Comparison of ENCODE assay signal across 1 cellular context in the genomic region with DNA sequence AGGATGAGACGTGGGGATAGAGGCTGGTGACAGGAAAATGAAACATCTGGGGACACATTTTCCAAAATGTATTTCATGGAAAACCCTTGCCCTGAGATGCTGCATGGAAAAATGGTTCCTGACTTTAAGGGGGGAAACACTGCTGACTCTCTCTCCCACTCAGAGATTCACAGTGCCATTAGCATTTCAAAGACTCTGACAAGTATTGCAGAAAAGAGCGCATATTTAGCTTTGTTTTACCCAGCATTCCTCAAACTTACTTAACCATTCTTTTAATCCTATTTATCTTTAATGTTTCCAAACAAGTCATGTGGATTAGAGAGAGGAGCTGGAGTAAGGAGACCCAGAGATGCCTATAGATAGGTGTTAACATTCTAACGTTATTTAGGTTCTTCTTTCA.
TF ChIP-seq lines count a peak whose summit lies in the region.

No MANE protein-coding gene starts in this region.

TF ChIP-seq in GM23338, 12 proteins besides CTCF, POLR2A, EP300 and RAD21:
- TF ChIP-seq, protein P1, sequence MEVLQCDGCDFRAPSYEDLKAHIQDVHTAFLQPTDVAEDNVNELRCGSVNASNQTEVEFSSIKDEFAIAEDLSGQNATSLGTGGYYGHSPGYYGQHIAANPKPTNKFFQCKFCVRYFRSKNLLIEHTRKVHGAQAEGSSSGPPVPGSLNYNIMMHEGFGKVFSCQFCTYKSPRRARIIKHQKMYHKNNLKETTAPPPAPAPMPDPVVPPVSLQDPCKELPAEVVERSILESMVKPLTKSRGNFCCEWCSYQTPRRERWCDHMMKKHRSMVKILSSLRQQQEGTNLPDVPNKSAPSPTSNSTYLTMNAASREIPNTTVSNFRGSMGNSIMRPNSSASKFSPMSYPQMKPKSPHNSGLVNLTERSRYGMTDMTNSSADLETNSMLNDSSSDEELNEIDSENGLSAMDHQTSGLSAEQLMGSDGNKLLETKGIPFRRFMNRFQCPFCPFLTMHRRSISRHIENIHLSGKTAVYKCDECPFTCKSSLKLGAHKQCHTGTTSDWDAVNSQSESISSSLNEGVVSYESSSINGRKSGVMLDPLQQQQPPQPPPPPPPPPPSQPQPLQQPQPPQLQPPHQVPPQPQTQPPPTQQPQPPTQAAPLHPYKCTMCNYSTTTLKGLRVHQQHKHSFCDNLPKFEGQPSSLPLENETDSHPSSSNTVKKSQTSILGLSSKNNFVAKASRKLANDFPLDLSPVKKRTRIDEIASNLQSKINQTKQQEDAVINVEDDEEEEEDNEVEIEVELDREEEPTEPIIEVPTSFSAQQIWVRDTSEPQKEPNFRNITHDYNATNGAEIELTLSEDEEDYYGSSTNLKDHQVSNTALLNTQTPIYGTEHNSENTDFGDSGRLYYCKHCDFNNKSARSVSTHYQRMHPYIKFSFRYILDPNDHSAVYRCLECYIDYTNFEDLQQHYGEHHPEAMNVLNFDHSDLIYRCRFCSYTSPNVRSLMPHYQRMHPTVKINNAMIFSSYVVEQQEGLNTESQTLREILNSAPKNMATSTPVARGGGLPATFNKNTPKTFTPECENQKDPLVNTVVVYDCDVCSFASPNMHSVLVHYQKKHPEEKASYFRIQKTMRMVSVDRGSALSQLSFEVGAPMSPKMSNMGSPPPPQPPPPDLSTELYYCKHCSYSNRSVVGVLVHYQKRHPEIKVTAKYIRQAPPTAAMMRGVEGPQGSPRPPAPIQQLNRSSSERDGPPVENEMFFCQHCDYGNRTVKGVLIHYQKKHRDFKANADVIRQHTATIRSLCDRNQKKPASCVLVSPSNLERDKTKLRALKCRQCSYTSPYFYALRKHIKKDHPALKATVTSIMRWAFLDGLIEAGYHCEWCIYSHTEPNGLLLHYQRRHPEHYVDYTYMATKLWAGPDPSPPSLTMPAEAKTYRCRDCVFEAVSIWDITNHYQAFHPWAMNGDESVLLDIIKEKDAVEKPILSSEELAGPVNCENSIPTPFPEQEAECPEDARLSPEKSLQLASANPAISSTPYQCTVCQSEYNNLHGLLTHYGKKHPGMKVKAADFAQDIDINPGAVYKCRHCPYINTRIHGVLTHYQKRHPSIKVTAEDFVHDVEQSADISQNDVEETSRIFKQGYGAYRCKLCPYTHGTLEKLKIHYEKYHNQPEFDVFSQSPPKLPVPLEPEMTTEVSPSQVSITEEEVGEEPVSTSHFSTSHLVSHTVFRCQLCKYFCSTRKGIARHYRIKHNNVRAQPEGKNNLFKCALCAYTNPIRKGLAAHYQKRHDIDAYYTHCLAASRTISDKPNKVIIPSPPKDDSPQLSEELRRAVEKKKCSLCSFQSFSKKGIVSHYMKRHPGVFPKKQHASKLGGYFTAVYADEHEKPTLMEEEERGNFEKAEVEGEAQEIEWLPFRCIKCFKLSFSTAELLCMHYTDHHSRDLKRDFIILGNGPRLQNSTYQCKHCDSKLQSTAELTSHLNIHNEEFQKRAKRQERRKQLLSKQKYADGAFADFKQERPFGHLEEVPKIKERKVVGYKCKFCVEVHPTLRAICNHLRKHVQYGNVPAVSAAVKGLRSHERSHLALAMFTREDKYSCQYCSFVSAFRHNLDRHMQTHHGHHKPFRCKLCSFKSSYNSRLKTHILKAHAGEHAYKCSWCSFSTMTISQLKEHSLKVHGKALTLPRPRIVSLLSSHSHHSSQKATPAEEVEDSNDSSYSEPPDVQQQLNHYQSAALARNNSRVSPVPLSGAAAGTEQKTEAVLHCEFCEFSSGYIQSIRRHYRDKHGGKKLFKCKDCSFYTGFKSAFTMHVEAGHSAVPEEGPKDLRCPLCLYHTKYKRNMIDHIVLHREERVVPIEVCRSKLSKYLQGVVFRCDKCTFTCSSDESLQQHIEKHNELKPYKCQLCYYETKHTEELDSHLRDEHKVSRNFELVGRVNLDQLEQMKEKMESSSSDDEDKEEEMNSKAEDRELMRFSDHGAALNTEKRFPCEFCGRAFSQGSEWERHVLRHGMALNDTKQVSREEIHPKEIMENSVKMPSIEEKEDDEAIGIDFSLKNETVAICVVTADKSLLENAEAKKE (CRISPR knock-in tag; IDR thresholded peaks at IDR 0.05), result no peak
- TF ChIP-seq CREB1 (CRISPR knock-in tag; IDR thresholded peaks at IDR 0.05; ENCODE audit: low read depth) (0 out of 2 replicates have a peak, but pooled peaks have one; percentile 6), STAT1 (IDR thresholded peaks at IDR 0.05; ENCODE audit: unreplicated experiment) (no peak), ZNF331 (CRISPR knock-in tag; IDR thresholded peaks at IDR 0.05; ENCODE audit: low read depth) (no peak), NANOG (IDR thresholded peaks at IDR 0.05; ENCODE audit: borderline replicate concordance) (peak; percentile 68; the same call in 1 of the 2 replicates)
